8 cellular contexts compared by ENCODE assay signal in the genomic region with DNA sequence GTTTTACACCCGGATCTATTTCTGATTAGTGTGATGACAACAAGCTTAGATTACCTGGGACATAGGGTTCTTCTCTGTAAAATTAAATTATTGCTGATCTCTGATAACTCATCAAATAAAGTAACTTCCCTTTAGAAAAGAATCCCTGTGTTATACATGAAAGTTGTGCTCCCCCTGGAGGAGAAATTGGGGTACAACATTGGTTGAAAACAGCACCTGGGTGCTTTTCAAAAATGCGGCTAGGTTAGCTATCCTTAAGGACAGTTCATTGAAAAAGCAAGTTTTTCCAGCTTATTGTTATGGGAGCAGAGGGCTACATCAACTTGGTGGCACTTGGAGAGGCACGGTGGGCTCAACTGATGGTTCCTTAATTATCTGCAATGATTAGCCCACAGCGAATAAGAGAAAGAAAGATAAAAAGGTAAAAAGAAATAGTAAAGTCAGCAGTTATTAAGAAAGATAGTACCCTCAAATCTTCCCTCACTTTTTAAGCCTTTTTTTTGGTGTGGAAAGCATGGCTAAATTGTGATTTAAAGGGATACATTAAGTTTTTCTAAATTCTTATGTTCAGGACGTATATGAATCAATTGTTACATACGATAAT.
DNase-seq lines count a peak whose midpoint lies in the region; ATAC-seq, FAIRE-seq and TF ChIP-seq lines count a peak whose summit lies in the region.

No MANE protein-coding gene starts in this region.

- H3K4me3 ChIP-seq in epithelial cell of proximal tubule (ENCODE audit: low read depth, low read length) (no peak overlapping the region), pancreas (no peak overlapping the region)

- in situ Hi-C loops in SK-MEL-5 (cut with HindIII; ENCODE audit: low pct_unique_long_range_greater_than_20kb, low sequenced_read_pairs): no loop called here

- H3K27ac ChIP-seq in pancreas: no peak overlapping the region

- no peaks in the 10 kb centered on the region for H3K4me1 ChIP-seq in pancreas

- peak; percentile 81 for TF ChIP-seq CTCF in epithelial cell of proximal tubule (conservative IDR thresholded peaks at IDR 0.05; ENCODE audit: low read depth, low read length)
- TF ChIP-seq CTCF in pancreas (IDR thresholded peaks at IDR 0.05): peak; percentile 64 to 74 (median 70)

- TF ChIP-seq EP300 in Ishikawa (IDR thresholded peaks at IDR 0.05; ENCODE audit: borderline replicate concordance): no peak

- intact Hi-C loops in pancreas (cut with DNase I): no loop called here

- WGBS in pancreas, 2 donors: 16 to 25% methylated on average over 6 of the region's 6 CpGs

- no peaks in the 10 kb centered on the region for H3K9me3 ChIP-seq in pancreas

- peak; percentile 45 for FAIRE-seq in pancreas (lab: Jason Lieb, UNC)

- ATAC-seq in GM19468 (IDR thresholded peaks at IDR 0.05; ENCODE audit: extremely low read depth, unreplicated experiment): peak; percentile 72
- ATAC-seq in pancreas: peak in 3 of 4 donors; percentile 63 to 69 (median 68)

- DNase-seq in SIG-M5 treated with dmso at 0.1 percent for 504 hours (lab: John Stamatoyannopoulos, UW; ENCODE audit: unreplicated experiment): peak; percentile 43
- no peak for DNase-seq in SIG-M5 (lab: John Stamatoyannopoulos, UW)
- DNase-seq in SK-MEL-5 (ENCODE audit: low read depth, low spot score): peak; percentile 71
- no peak for DNase-seq in epithelial cell of proximal tubule (ENCODE audit: low read depth)
- DNase-seq in pancreas: peak in 1 of 6 donors; percentile 30
- DNase-seq in activated CD4-positive, CD25-positive, alpha-beta regulatory T cell treated with anti-CD3 and anti-CD28 coated beads, Interleukin-2, amount 50 U/mL, for 72 hours: no peak

- no peaks in the 10 kb centered on the region for H3K36me3 ChIP-seq in pancreas

- H3K27me3 ChIP-seq in pancreas: peaks cover 0 to 28% (median 0%) of the 10 kb centered on the region in 4 donors

- peak; percentile 40 for TF ChIP-seq RAD21 in Ishikawa (IDR thresholded peaks at IDR 0.05; ENCODE audit: low read depth)

TF ChIP-seq in Ishikawa, 13 proteins besides CTCF, POLR2A, EP300 and RAD21:
- TF ChIP-seq EGR1 (IDR thresholded peaks at IDR 0.05) (no peak), CEBPB (IDR thresholded peaks at IDR 0.05) (no peak), ZBTB7A (IDR thresholded peaks at IDR 0.05; ENCODE audit: low read depth) (no peak), TCF12 (IDR thresholded peaks at IDR 0.05; ENCODE audit: low read depth) (no peak), FOXM1 (IDR thresholded peaks at IDR 0.05; ENCODE audit: borderline replicate concordance, low read depth) (no peak), TEAD4 (IDR thresholded peaks at IDR 0.05) (no peak), CREB1 (IDR thresholded peaks at IDR 0.05; ENCODE audit: low read depth) (no peak), YY1 (IDR thresholded peaks at IDR 0.05; ENCODE audit: low read depth) (no peak), NFIC (IDR thresholded peaks at IDR 0.05) (no peak), TAF1 (IDR thresholded peaks at IDR 0.05; ENCODE audit: low read depth) (no peak)
- TF ChIP-seq, protein P1, sequence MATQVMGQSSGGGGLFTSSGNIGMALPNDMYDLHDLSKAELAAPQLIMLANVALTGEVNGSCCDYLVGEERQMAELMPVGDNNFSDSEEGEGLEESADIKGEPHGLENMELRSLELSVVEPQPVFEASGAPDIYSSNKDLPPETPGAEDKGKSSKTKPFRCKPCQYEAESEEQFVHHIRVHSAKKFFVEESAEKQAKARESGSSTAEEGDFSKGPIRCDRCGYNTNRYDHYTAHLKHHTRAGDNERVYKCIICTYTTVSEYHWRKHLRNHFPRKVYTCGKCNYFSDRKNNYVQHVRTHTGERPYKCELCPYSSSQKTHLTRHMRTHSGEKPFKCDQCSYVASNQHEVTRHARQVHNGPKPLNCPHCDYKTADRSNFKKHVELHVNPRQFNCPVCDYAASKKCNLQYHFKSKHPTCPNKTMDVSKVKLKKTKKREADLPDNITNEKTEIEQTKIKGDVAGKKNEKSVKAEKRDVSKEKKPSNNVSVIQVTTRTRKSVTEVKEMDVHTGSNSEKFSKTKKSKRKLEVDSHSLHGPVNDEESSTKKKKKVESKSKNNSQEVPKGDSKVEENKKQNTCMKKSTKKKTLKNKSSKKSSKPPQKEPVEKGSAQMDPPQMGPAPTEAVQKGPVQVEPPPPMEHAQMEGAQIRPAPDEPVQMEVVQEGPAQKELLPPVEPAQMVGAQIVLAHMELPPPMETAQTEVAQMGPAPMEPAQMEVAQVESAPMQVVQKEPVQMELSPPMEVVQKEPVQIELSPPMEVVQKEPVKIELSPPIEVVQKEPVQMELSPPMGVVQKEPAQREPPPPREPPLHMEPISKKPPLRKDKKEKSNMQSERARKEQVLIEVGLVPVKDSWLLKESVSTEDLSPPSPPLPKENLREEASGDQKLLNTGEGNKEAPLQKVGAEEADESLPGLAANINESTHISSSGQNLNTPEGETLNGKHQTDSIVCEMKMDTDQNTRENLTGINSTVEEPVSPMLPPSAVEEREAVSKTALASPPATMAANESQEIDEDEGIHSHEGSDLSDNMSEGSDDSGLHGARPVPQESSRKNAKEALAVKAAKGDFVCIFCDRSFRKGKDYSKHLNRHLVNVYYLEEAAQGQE (IDR thresholded peaks at IDR 0.05; ENCODE audit: low read depth): no peak
- TF ChIP-seq, protein P2, sequence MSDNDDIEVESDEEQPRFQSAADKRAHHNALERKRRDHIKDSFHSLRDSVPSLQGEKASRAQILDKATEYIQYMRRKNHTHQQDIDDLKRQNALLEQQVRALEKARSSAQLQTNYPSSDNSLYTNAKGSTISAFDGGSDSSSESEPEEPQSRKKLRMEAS (IDR thresholded peaks at IDR 0.05): no peak
- TF ChIP-seq, protein P3, sequence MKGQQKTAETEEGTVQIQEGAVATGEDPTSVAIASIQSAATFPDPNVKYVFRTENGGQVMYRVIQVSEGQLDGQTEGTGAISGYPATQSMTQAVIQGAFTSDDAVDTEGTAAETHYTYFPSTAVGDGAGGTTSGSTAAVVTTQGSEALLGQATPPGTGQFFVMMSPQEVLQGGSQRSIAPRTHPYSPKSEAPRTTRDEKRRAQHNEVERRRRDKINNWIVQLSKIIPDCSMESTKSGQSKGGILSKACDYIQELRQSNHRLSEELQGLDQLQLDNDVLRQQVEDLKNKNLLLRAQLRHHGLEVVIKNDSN (IDR thresholded peaks at IDR 0.05): no peak
TF ChIP-seq in Ishikawa: peak in this region for 0.

Comparison
In these comparisons a context has a peak if more than half of its experiments do, and no peak if none do; other contexts are left out.
1. DNase-seq: peak in SIG-M5 treated with dmso at 0.1 percent for 504 hours (single experiment) and SK-MEL-5 (single experiment); none in SIG-M5 (single experiment), epithelial cell of proximal tubule (single experiment) and activated CD4-positive, CD25-positive, alpha-beta regulatory T cell treated with anti-CD3 and anti-CD28 coated beads, Interleukin-2, amount 50 U/mL, for 72 hours (single experiment).